10 cellular contexts compared by ENCODE assay signal in the genomic region with DNA sequence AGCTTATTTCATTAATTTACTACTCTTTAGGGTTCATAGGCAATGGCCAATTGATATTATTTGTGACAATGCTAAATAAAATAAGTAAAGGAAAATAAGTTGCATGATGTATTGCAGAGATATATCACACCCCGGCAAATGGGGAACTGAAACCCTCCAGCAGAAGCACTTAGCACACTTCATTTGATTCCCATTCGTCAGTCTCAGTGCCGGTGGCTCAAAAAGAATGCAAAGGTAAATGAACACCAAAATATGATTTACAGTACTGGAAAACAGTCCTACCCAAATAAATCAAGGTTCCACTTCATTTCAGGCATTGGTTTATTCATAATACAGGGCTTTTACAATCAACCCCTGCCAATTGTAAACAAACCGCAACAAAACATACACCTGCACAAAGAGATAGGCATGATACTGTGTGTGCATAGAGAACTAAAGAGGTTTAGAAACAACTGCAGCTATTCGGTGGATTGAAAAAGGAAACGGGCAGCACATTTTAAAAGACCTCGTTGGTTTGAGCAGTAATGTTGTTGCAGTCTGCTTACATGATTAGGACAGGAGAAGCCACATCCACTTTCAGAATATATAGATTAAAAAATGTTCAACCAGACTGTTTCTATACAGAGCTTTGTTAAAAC.
DNase-seq lines count a peak whose midpoint lies in the region; ATAC-seq and TF ChIP-seq lines count a peak whose summit lies in the region.
"Had no signal": no experiment of that assay in that cellular context is flagged by ENCODE, and none has a peak within 500 bp of the region (broad histone marks: within the 10 kb centered on the region; RNA-seq: fewer than 3 reads in every experiment).

No MANE protein-coding gene starts in this region.

- no peak for TF ChIP-seq CTCF in nephron progenitor cell (IDR thresholded peaks at IDR 0.05)
- no peak for TF ChIP-seq CTCF in heart right ventricle (IDR thresholded peaks at IDR 0.05)

- H3K27ac ChIP-seq in heart right ventricle, result no peak overlapping the region
- H3K27ac ChIP-seq: sigmoid colon had no signal

- no peaks in the 10 kb centered on the region for H3K27me3 ChIP-seq in heart right ventricle
- H3K27me3 ChIP-seq: sigmoid colon had no signal

- H3K36me3 ChIP-seq in heart right ventricle, result no peaks in the 10 kb centered on the region
- H3K36me3 ChIP-seq: sigmoid colon had no signal

- H3K4me1 ChIP-seq in heart right ventricle, result peaks cover 0 to 30% (median 0%) of the 10 kb centered on the region in 9 donors

- no peak overlapping the region for H3K4me3 ChIP-seq in heart right ventricle
- H3K4me3 ChIP-seq: sigmoid colon had no signal

- peaks cover 3% of the 10 kb centered on the region for H3K27me3 Mint-ChIP-seq in nephron progenitor cell (ENCODE audit: low read depth, poor library complexity)

- no peaks in the 10 kb centered on the region for H3K36me3 Mint-ChIP-seq in nephron progenitor cell (ENCODE audit: low read depth)

- ATAC-seq in GM19452 (IDR thresholded peaks at IDR 0.05; ENCODE audit: unreplicated experiment) (peak; percentile 95), HG03103 (IDR thresholded peaks at IDR 0.05; ENCODE audit: low read depth, unreplicated experiment) (peak; percentile 96), heart right ventricle (no peak)

- DNase-seq in DMS53 (lab: John Stamatoyannopoulos, UW) (peak; percentile 76), NCI-H345 (lab: John Stamatoyannopoulos, UW) (peak; percentile 78), nephron progenitor cell (no peak), head of caudate nucleus (no peak), heart right ventricle (no peak)
- DNase-seq in stimulated activated CD4-positive, alpha-beta T cell treated with anti-CD3 and anti-CD28 coated beads, Interleukin-12 subunit alpha, Interleukin-12 subunit beta, amount 100 ng/mL, for 4 hours, result no peak
- DNase-seq: aorta, sigmoid colon had no signal

- H3K4me3 Mint-ChIP-seq in nephron progenitor cell, result no peak overlapping the region

- H3K27ac Mint-ChIP-seq in nephron progenitor cell, result no peak overlapping the region

- no peaks in the 10 kb centered on the region for H3K9me3 ChIP-seq in heart right ventricle
- H3K9me3 ChIP-seq: sigmoid colon had no signal

- peaks cover 13% of the 10 kb centered on the region for H3K4me1 Mint-ChIP-seq in nephron progenitor cell

- intact Hi-C loops in head of caudate nucleus (cut with DNase I), result no loop called here
- intact Hi-C loops in heart right ventricle (cut with DNase I), result no loop called here

- H3K9me3 Mint-ChIP-seq in nephron progenitor cell, result no peaks in the 10 kb centered on the region

- WGBS in heart right ventricle, 2 donors, result 83% methylated on average over 7 of the region's 7 CpGs

Comparison
In these comparisons a context has a peak if more than half of its experiments do, and no peak if none do; other contexts are left out.
1. DNase-seq: peak in DMS53 (single experiment) and NCI-H345 (single experiment); none in nephron progenitor cell (single experiment), stimulated activated CD4-positive, alpha-beta T cell treated with anti-CD3 and anti-CD28 coated beads, Interleukin-12 subunit alpha, Interleukin-12 subunit beta, amount 100 ng/mL, for 4 hours (single experiment), head of caudate nucleus (0 of 42) and heart right ventricle (0 of 2).
2. ATAC-seq: peak in GM19452 (single experiment) and HG03103 (single experiment); none in heart right ventricle (0 of 8).